15 cellular contexts compared by ENCODE assay signal in the genomic region with DNA sequence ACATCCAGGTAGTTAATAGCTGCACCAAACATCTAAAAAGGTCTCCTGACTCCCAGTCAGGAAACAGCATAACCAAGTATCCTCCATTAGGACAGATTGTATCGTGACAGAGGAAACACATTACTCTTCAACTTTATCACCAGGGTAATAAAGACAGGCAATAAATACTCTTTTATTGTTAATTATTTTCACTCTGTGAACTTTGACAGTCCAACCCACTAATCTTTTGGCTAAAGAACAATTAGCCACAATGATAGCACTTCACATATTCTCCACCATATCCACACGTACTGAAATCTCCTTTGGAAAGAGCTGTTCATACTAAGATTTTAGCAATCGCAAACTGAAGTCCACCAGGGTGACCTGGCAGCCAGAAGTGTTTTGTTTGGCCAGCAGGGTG.
"Had no signal": no experiment of that assay in that cellular context is flagged by ENCODE, and none has a peak within 500 bp of the region (broad histone marks: within the 10 kb centered on the region; RNA-seq: fewer than 3 reads in every experiment).

No MANE protein-coding gene starts in this region.

- DNase-seq: activated B cell treated with CpG ODN at 0.5 μM for 24 hours; activated T-cell treated with anti-CD3 and anti-CD28 coated beads for 4 hours; esophagus squamous epithelium; foreskin fibroblast; glutamatergic neuron; immature natural killer cell; nephron progenitor cell; stimulated activated CD4-positive, alpha-beta T cell treated with anti-CD3 and anti-CD28 coated beads, Interleukin-15, amount 100 ng/mL, for 24 hours; stimulated activated CD4-positive, alpha-beta T cell treated with anti-CD3 and anti-CD28 coated beads, Interleukin-4, amount 100 ng/mL, for 24 hours had no signal

- H3K4me1 ChIP-seq: breast epithelium had no signal

- H3K27ac Mint-ChIP-seq: activated B cell treated with CpG ODN at 0.5 μM for 24 hours; activated CD4-positive, alpha-beta T cell treated with anti-CD3 and anti-CD28 coated beads, Interleukin-2, amount 10 ng/mL, durations not matched to agents 24 days and 14 days; activated naive CD4-positive, alpha-beta T cell treated with anti-CD3 and anti-CD28 coated beads, Interleukin-2, amount 50 U/mL, for 24 hours; activated T-helper 2 cell treated with anti-CD3 and anti-CD28 coated beads, Interferon-gamma antibody, Interleukin-2, Interleukin-4, amounts not matched to agents 10 μg/mL and 5 μg/mL and 100 μg/mL, durations not matched to agents 14 hours and 24 hours and 36 hours; nephron progenitor cell; stimulated activated naive CD8-positive, alpha-beta T cell treated with anti-CD3 and anti-CD28 coated beads, Interleukin-15, Interleukin-2, amounts not matched to agents 100 ng/mL and 50 ng/mL, for 24 hours; T-helper 1 cell treated with Interleukin-12 subunit alpha and Interleukin-12 subunit beta and Interleukin-4 antibody, amounts not matched to agents 30 μg/mL and 1 μg/mL, for 36 hours had no signal

- H3K9me3 Mint-ChIP-seq: activated B cell treated with CpG ODN at 0.5 μM for 24 hours; activated CD4-positive, alpha-beta T cell treated with anti-CD3 and anti-CD28 coated beads, Interleukin-2, amount 10 ng/mL, durations not matched to agents 24 days and 14 days; activated naive CD4-positive, alpha-beta T cell treated with anti-CD3 and anti-CD28 coated beads, Interleukin-2, amount 50 U/mL, for 24 hours; activated T-helper 2 cell treated with anti-CD3 and anti-CD28 coated beads, Interferon-gamma antibody, Interleukin-2, Interleukin-4, amounts not matched to agents 10 μg/mL and 5 μg/mL and 100 μg/mL, durations not matched to agents 14 hours and 24 hours and 36 hours; immature natural killer cell; nephron progenitor cell; stimulated activated naive CD8-positive, alpha-beta T cell treated with anti-CD3 and anti-CD28 coated beads, Interleukin-15, Interleukin-2, amounts not matched to agents 100 ng/mL and 50 ng/mL, for 24 hours; T-helper 1 cell treated with Interleukin-12 subunit alpha and Interleukin-12 subunit beta and Interleukin-4 antibody, amounts not matched to agents 30 μg/mL and 1 μg/mL, for 36 hours had no signal

- H3K36me3 ChIP-seq: breast epithelium, esophagus squamous epithelium had no signal

- H3K9me3 ChIP-seq: breast epithelium, esophagus squamous epithelium had no signal

- H3K36me3 Mint-ChIP-seq: activated naive CD4-positive, alpha-beta T cell treated with anti-CD3 and anti-CD28 coated beads, Interleukin-2, amount 50 U/mL, for 24 hours had no signal

- H3K27me3 ChIP-seq: breast epithelium, esophagus squamous epithelium had no signal

- H3K27ac ChIP-seq: breast epithelium, esophagus squamous epithelium had no signal

- H3K27me3 Mint-ChIP-seq: activated B cell treated with CpG ODN at 0.5 μM for 24 hours; activated CD4-positive, alpha-beta T cell treated with anti-CD3 and anti-CD28 coated beads, Interleukin-2, amount 10 ng/mL, durations not matched to agents 24 days and 14 days; stimulated activated naive CD8-positive, alpha-beta T cell treated with anti-CD3 and anti-CD28 coated beads, Interleukin-15, Interleukin-2, amounts not matched to agents 100 ng/mL and 50 ng/mL, for 24 hours had no signal

- H3K4me3 Mint-ChIP-seq: activated B cell treated with CpG ODN at 0.5 μM for 24 hours; activated CD4-positive, alpha-beta T cell treated with anti-CD3 and anti-CD28 coated beads, Interleukin-2, amount 10 ng/mL, durations not matched to agents 24 days and 14 days; activated naive CD4-positive, alpha-beta T cell treated with anti-CD3 and anti-CD28 coated beads, Interleukin-2, amount 50 U/mL, for 24 hours; immature natural killer cell; nephron progenitor cell; stimulated activated naive CD8-positive, alpha-beta T cell treated with anti-CD3 and anti-CD28 coated beads, Interleukin-15, Interleukin-2, amounts not matched to agents 100 ng/mL and 50 ng/mL, for 24 hours; T-helper 1 cell treated with Interleukin-12 subunit alpha and Interleukin-12 subunit beta and Interleukin-4 antibody, amounts not matched to agents 30 μg/mL and 1 μg/mL, for 36 hours had no signal

- H3K4me3 ChIP-seq: breast epithelium, esophagus squamous epithelium had no signal
